In genomic region chr6:107114872-107115694, GRCh38 we compare ENCODE assay signal across 8 cellular contexts. TPM values are rescaled to one million over a fixed set of nuclear protein-coding genes. Genes with fewer than 3 reads are reported as not detected.
DNase-seq lines count a peak whose midpoint lies in the region; ATAC-seq, FAIRE-seq and TF ChIP-seq lines count a peak whose summit lies in the region.

Gene BEND3, minus strand, starts transcription at chr6:107115515. Its CDS starts 16,230 bp downstream, at chr6:107099285.

- H3K4ac ChIP-seq in neuronal stem cell (ENCODE audit: low read length) = no peak within 1 kb of the TSS

- H3K23ac ChIP-seq in neuronal stem cell (ENCODE audit: low read depth, low read length, poor library complexity) = peak within 1 kb of the TSS; percentile 85

- H2AFZ ChIP-seq in neuronal stem cell (ENCODE audit: low read length) = peak within 1 kb of the TSS; percentile 89

- H2BK120ac ChIP-seq in neuronal stem cell (ENCODE audit: low read depth, low read length) = peak within 1 kb of the TSS; percentile 94

- H4K8ac ChIP-seq in neuronal stem cell (ENCODE audit: low read depth, low read length) = no peak within 1 kb of the TSS

- H3K36me3 ChIP-seq in gastroesophageal sphincter = no peaks in the 10 kb centered on the region
- H3K36me3 ChIP-seq in neuronal stem cell (replicated peaks in 1 of 2; ENCODE audit: control insufficient read depth in 2 of 2, insufficient read depth in 2 of 2, low read length in 2 of 2) = peaks cover 0 to 12% of the 10 kb centered on the region in 2 donors

- no peak for FAIRE-seq in D721Med (lab: Jason Lieb, UNC)

- peak within 1 kb of the TSS; percentile 85 for H4K91ac ChIP-seq in neuronal stem cell (ENCODE audit: low read depth, low read length, poor library complexity)

- peak within 1 kb of the TSS; percentile 93 for H3K9ac ChIP-seq in neuronal stem cell (ENCODE audit: low read depth, low read length, poor library complexity)

- TF ChIP-seq EP300 in gastroesophageal sphincter (IDR thresholded peaks at IDR 0.05) = no peak

- H3K4me1 ChIP-seq in gastroesophageal sphincter (peaks cover 0 to 22% (median 6%) of the 10 kb centered on the region in 3 donors), neuronal stem cell (ENCODE audit: control insufficient read depth in 2 of 2, insufficient read depth in 1 of 2, low read depth in 1 of 2, low read length in 2 of 2) (peaks cover 4 to 13% of the 10 kb centered on the region in 2 donors)

- WGBS in gastroesophageal sphincter (ENCODE audit: low coverage in 1 of 2), 2 donors = no CpG with 5 or more reads among the region's 120 CpGs
- no CpG with 5 or more reads among the region's 120 CpGs for WGBS in neuronal stem cell (ENCODE audit: extremely low coverage in 2 of 2, insufficient read length in 2 of 2, insufficient replicate concordance in 1 of 2), 2 donors

- H3K4me3 ChIP-seq in gastroesophageal sphincter = peak within 1 kb of the TSS; percentile 65 to 86
- H3K4me3 ChIP-seq in neuronal stem cell (ENCODE audit: low read length in 2 of 2) = peak within 1 kb of the TSS; percentile 93 to 94

- TF ChIP-seq POLR2A in gastroesophageal sphincter (IDR thresholded peaks at IDR 0.05) = no peak

- peak; percentile 36 for ATAC-seq in GM18511 (IDR thresholded peaks at IDR 0.05; ENCODE audit: unreplicated experiment)
- peak; percentile 27 for ATAC-seq in HG02678 (IDR thresholded peaks at IDR 0.05; ENCODE audit: unreplicated experiment)
- peak; percentile 22 for ATAC-seq in gastroesophageal sphincter

- H3K4me2 ChIP-seq in neuronal stem cell (ENCODE audit: insufficient read depth, low read length, poor library complexity, severe bottlenecking) = peak within 1 kb of the TSS; percentile 66

- peak within 1 kb of the TSS; percentile 92 for H2AK5ac ChIP-seq in neuronal stem cell (ENCODE audit: low read depth, low read length)

- peak within 1 kb of the TSS; percentile 67 for H2BK15ac ChIP-seq in neuronal stem cell (ENCODE audit: low read length)

- no peak within 1 kb of the TSS for H2BK12ac ChIP-seq in neuronal stem cell (ENCODE audit: low read length)

- H3K27me3 ChIP-seq in gastroesophageal sphincter = peaks cover 33% of the 10 kb centered on the region
- H3K27me3 ChIP-seq in neuronal stem cell (ENCODE audit: control insufficient read depth in 3 of 3, insufficient read depth in 3 of 3, low read depth in 1 of 3, low read length in 3 of 3) = no peaks in the 10 kb centered on the region

- H3K14ac ChIP-seq in neuronal stem cell (ENCODE audit: low read length) = peak within 1 kb of the TSS; percentile 56

- H3K27ac ChIP-seq in gastroesophageal sphincter (peak within 1 kb of the TSS in 3 of 4 donors; percentile 71 to 82 (median 77)), neuronal stem cell (replicated peaks; ENCODE audit: low read length) (peak within 1 kb of the TSS; percentile 96)

- H3K9me3 ChIP-seq in gastroesophageal sphincter (no peaks in the 10 kb centered on the region), neuronal stem cell (replicated peaks in 1 of 2; ENCODE audit: control insufficient read depth in 2 of 2, insufficient read depth in 1 of 2, low read depth in 1 of 2, low read length in 2 of 2) (no peaks in the 10 kb centered on the region)

- H3K18ac ChIP-seq in neuronal stem cell (ENCODE audit: low read length) = peak within 1 kb of the TSS; percentile 98

- H2BK5ac ChIP-seq in neuronal stem cell (ENCODE audit: low read length) = peak within 1 kb of the TSS; percentile 95

- H3K79me1 ChIP-seq in neuronal stem cell (ENCODE audit: low read depth, low read length) = no peaks in the 10 kb centered on the region

- peak; percentile 11 for DNase-seq in NCI-H2227 treated with DMSO at 0.1 percent for 48 hours (lab: John Stamatoyannopoulos, UW)
- peak; percentile 28 for DNase-seq in activated T-helper 9 cell treated with anti-CD3 and anti-CD28 coated beads, Interleukin-2, amount 50 U/mL, for 16 hours (ENCODE audit: low read depth)
- DNase-seq in neuronal stem cell (ENCODE audit: low spot score) = peak; percentile 43
- DNase-seq in SW 1271 (lab: John Stamatoyannopoulos, UW) = no peak
- DNase-seq in D721Med (ENCODE audit: insufficient read length, low spot score) = no peak

- TF ChIP-seq CTCF in gastroesophageal sphincter (IDR thresholded peaks at IDR 0.05) = no peak
- no peak for TF ChIP-seq CTCF in D721Med (IDR thresholded peaks at IDR 0.05; ENCODE audit: insufficient read depth, missing control alignments)

RNA-seq across cellular contexts. Expression of gene BEND3, which starts in this region (rescaled TPM):
- total RNA-seq in gastroesophageal sphincter = 1 to 10 TPM; 1.1 to 3.2 (median 1.5) TPM
- 4.8 TPM for polyA plus RNA-seq in neuronal stem cell (2013, experiment 1 of 2)
- polyA plus RNA-seq in neuronal stem cell (2013, experiment 2 of 2) = 5.1 TPM

Comparison
In these comparisons a context has a peak if more than half of its experiments do, and no peak if none do; other contexts are left out.
1. DNase-seq: peak in NCI-H2227 treated with DMSO at 0.1 percent for 48 hours (single experiment), activated T-helper 9 cell treated with anti-CD3 and anti-CD28 coated beads, Interleukin-2, amount 50 U/mL, for 16 hours (single experiment) and neuronal stem cell (single experiment); none in SW 1271 (0 of 2) and D721Med (single experiment).
2. Peak in every context shown above with its lines, with median percentiles within 50 percentile points of each other: ATAC-seq.